In genomic region chr9:136558373-136558772, GRCh38 we compare ENCODE assay signal across 17 cellular contexts. TPM values are rescaled to one million over a fixed set of nuclear protein-coding genes. Genes with fewer than 3 reads are reported as not detected.
A peak's percentile ranks its signal among the peaks of the same experiment; 100 is the strongest.
DNase-seq lines count a peak whose midpoint lies in the region; ATAC-seq, FAIRE-seq and TF ChIP-seq lines count a peak whose summit lies in the region.
"Had no signal": no experiment of that assay in that cellular context is flagged by ENCODE, and none has a peak within 500 bp of the region (broad histone marks: within the 10 kb centered on the region; RNA-seq: fewer than 3 reads in every experiment).

No MANE protein-coding gene starts in this region.

- H3K36me3 ChIP-seq in bronchial epithelial cell (ENCODE audit: control insufficient read depth, insufficient read depth, low read length) = no peaks in the 10 kb centered on the region
- H3K36me3 ChIP-seq in endodermal cell (ENCODE audit: control insufficient read depth, insufficient read depth, low read length) = no peaks in the 10 kb centered on the region
- H3K36me3 ChIP-seq: heart right ventricle had no signal

- H3K36me3 Mint-ChIP-seq in neural crest cell (ENCODE audit: low read depth) (peaks cover 7% of the 10 kb centered on the region), endodermal cell (ENCODE audit: low read depth) (peaks cover 6% of the 10 kb centered on the region)
- no peaks in the 10 kb centered on the region for H3K36me3 Mint-ChIP-seq in activated naive CD8-positive, alpha-beta T cell treated with anti-CD3 and anti-CD28 coated beads, Interleukin-2, amount 50 U/mL, for 24 hours (ENCODE audit: low read depth)

- H3K4me3 Mint-ChIP-seq in neural crest cell (no peak overlapping the region), endodermal cell (no peak overlapping the region)
- no peak overlapping the region for H3K4me3 Mint-ChIP-seq in activated naive CD8-positive, alpha-beta T cell treated with anti-CD3 and anti-CD28 coated beads, Interleukin-2, amount 50 U/mL, for 24 hours
- H3K4me3 Mint-ChIP-seq: stimulated activated naive CD8-positive, alpha-beta T cell treated with anti-CD3 and anti-CD28 coated beads, Interleukin-15, Interleukin-2, amounts not matched to agents 100 ng/mL and 50 ng/mL, for 24 hours had no signal

- H3K27me3 ChIP-seq in bronchial epithelial cell (ENCODE audit: control insufficient read depth, insufficient read depth, low read length) (peaks cover 2% of the 10 kb centered on the region), endodermal cell (ENCODE audit: control insufficient read depth, insufficient read depth, low read length, poor library complexity, severe bottlenecking) (peaks cover 10% of the 10 kb centered on the region)
- H3K27me3 ChIP-seq: heart right ventricle had no signal

- no peak overlapping the region for H3K9ac ChIP-seq in endodermal cell (ENCODE audit: extremely low read depth, low read length, poor library complexity, severe bottlenecking)

- WGBS in endodermal cell (ENCODE audit: insufficient coverage in 1 of 2, insufficient read length in 1 of 2), 2 experiments = 50 to 78% methylated on average over 2 to 5 of the region's 5 CpGs

- H3K4me1 ChIP-seq in endodermal cell (ENCODE audit: control insufficient read depth, insufficient read depth, low read length) = no peaks in the 10 kb centered on the region

- no peak for TF ChIP-seq CTCF in bronchial epithelial cell (IDR thresholded peaks at IDR 0.05; ENCODE audit: insufficient read depth, low read length, severe bottlenecking)
- no peak for TF ChIP-seq CTCF in neural crest cell (conservative IDR thresholded peaks at IDR 0.05)
- TF ChIP-seq CTCF in endodermal cell (conservative IDR thresholded peaks at IDR 0.05) = no peak

- H3K27ac Mint-ChIP-seq in neural crest cell (ENCODE audit: unreplicated experiment) = peak overlapping the region; percentile 75
- H3K27ac Mint-ChIP-seq in activated naive CD8-positive, alpha-beta T cell treated with anti-CD3 and anti-CD28 coated beads, Interleukin-2, amount 50 U/mL, for 24 hours = no peak overlapping the region
- H3K27ac Mint-ChIP-seq in endodermal cell = no peak overlapping the region
- H3K27ac Mint-ChIP-seq: stimulated activated naive CD8-positive, alpha-beta T cell treated with anti-CD3 and anti-CD28 coated beads, Interleukin-15, Interleukin-2, amounts not matched to agents 100 ng/mL and 50 ng/mL, for 24 hours had no signal

- H3K9me3 Mint-ChIP-seq in neural crest cell (peaks cover 10% of the 10 kb centered on the region), endodermal cell (peaks cover 36% of the 10 kb centered on the region)
- no peaks in the 10 kb centered on the region for H3K9me3 Mint-ChIP-seq in activated naive CD8-positive, alpha-beta T cell treated with anti-CD3 and anti-CD28 coated beads, Interleukin-2, amount 50 U/mL, for 24 hours

- no peak for ATAC-seq in activated naive CD8-positive, alpha-beta T cell treated with anti-CD3 and anti-CD28 coated beads, Interleukin-2, amount 50 U/mL, for 24 hours
- ATAC-seq: heart right ventricle had no signal

- H3K9me3 ChIP-seq in endodermal cell (ENCODE audit: control insufficient read depth, low read length) = peaks cover 17% of the 10 kb centered on the region

- FAIRE-seq in bronchial epithelial cell (lab: Jason Lieb, UNC) = no peak
- FAIRE-seq: endothelial cell of umbilical vein, G401.6 had no signal

- no peak overlapping the region for H3K4me3 ChIP-seq in bronchial epithelial cell (ENCODE audit: low read depth, low read length)
- no peak overlapping the region for H3K4me3 ChIP-seq in endodermal cell (ENCODE audit: low read length)
- H3K4me3 ChIP-seq: heart right ventricle had no signal

- H3K4me1 Mint-ChIP-seq in neural crest cell (no peaks in the 10 kb centered on the region), endodermal cell (no peaks in the 10 kb centered on the region)
- peaks cover 7% of the 10 kb centered on the region for H3K4me1 Mint-ChIP-seq in activated naive CD8-positive, alpha-beta T cell treated with anti-CD3 and anti-CD28 coated beads, Interleukin-2, amount 50 U/mL, for 24 hours

- H3K27ac ChIP-seq in endodermal cell (ENCODE audit: low read depth, low read length) = no peak overlapping the region

- DNase-seq in GDM1 (lab: John Stamatoyannopoulos, UW) = peak; percentile 52
- peak; percentile 83 for DNase-seq in NOMO-1 treated with DMSO at 0.1 percent for 48 hours (lab: John Stamatoyannopoulos, UW; ENCODE audit: unreplicated experiment)
- DNase-seq in bronchial epithelial cell (ENCODE audit: low read depth) = peak; percentile 38
- DNase-seq in neural crest cell (ENCODE audit: low read depth, low spot score) = no peak
- no peak for DNase-seq in activated naive CD8-positive, alpha-beta T cell treated with anti-CD3 and anti-CD28 coated beads, Interleukin-2, amount 50 U/mL, for 24 hours
- DNase-seq in kidney glomerular epithelial cell (lab: John Stamatoyannopoulos, UW) = no peak
- no peak for DNase-seq in DMS153 treated with DMSO at 0.1 percent for 48 hours (lab: John Stamatoyannopoulos, UW; ENCODE audit: unreplicated experiment)
- no peak for DNase-seq in endodermal cell
- DNase-seq: activated CD4-positive, alpha-beta T cell treated with anti-CD3 and anti-CD28 coated beads, Interleukin-2, amount 50 U/mL, for 48 hours; activated gamma-delta T cell treated with Interleukin-2 at 50 U/mL for 16 hours; NCI-H2081 treated with DMSO at 0.1 percent for 48 hours; stimulated activated CD4-positive, alpha-beta T cell treated with anti-CD3 and anti-CD28 coated beads, Interleukin-2, amount 100 ng/mL, for 48 hours; T-helper 2 cell had no signal

- H3K27me3 Mint-ChIP-seq in neural crest cell (ENCODE audit: low read depth) (no peaks in the 10 kb centered on the region), endodermal cell (ENCODE audit: insufficient read depth) (peaks cover 39% of the 10 kb centered on the region)
- no peaks in the 10 kb centered on the region for H3K27me3 Mint-ChIP-seq in activated naive CD8-positive, alpha-beta T cell treated with anti-CD3 and anti-CD28 coated beads, Interleukin-2, amount 50 U/mL, for 24 hours
- H3K27me3 Mint-ChIP-seq: stimulated activated naive CD8-positive, alpha-beta T cell treated with anti-CD3 and anti-CD28 coated beads, Interleukin-15, Interleukin-2, amounts not matched to agents 100 ng/mL and 50 ng/mL, for 24 hours had no signal

RNA-seq across cellular contexts. Expression of gene NOTCH1, which starts 12.5 kb away (rescaled TPM):
- total RNA-seq in bronchial epithelial cell = 70.0 and 90.4 TPM in 2 replicates
- 99.0 and 99.7 TPM in 2 replicates for total RNA-seq in neural crest cell
- total RNA-seq in endodermal cell = 10 to 100 TPM; 23.4 to 24.2 TPM
- polyA plus RNA-seq in endodermal cell (2013, experiment 1 of 2) = 72.4 TPM
- 68.2 TPM for polyA plus RNA-seq in endodermal cell (2013, experiment 2 of 2)

Comparison
In these comparisons a context has a peak if more than half of its experiments do, and no peak if none do; other contexts are left out.
1. DNase-seq: peak in GDM1 (single experiment), NOMO-1 treated with DMSO at 0.1 percent for 48 hours (single experiment) and bronchial epithelial cell (single experiment); none in neural crest cell (single experiment), activated naive CD8-positive, alpha-beta T cell treated with anti-CD3 and anti-CD28 coated beads, Interleukin-2, amount 50 U/mL, for 24 hours (single experiment), kidney glomerular epithelial cell (single experiment), DMS153 treated with DMSO at 0.1 percent for 48 hours (single experiment) and endodermal cell (single experiment).